In the genomic region with DNA sequence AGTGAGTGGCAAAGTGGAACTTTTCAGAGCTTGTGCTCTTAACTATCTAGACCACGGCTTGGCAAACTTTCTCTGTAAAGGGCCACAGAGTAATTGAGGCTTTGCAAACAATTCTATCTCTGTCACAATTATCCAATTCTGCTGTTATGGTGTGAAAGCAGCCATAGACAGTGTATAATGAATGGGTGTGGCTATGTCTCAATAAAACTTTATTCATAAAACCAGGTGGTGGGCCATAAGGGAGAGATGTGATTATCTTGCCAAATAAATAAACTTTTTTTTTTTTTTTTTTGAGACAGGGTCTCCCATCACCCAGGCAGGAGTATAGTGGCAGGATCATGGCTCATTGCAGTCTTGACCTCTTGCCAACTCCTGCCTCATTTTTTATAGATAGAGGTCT, we compare ENCODE assay signal across 13 cellular contexts.
DNase-seq lines count a peak whose midpoint lies in the region; ATAC-seq, FAIRE-seq and TF ChIP-seq lines count a peak whose summit lies in the region.
"Had no signal": no experiment of that assay in that cellular context is flagged by ENCODE, and none has a peak within 500 bp of the region (broad histone marks: within the 10 kb centered on the region; RNA-seq: fewer than 3 reads in every experiment).

No MANE protein-coding gene starts in this region.

- H3K4me2 ChIP-seq in K562 (ENCODE audit: insufficient read depth, low read length): no peak overlapping the region

- H3K4me3 Mint-ChIP-seq in activated CD4-positive, alpha-beta memory T cell treated with anti-CD3 and anti-CD28 coated beads for 36 hours: no peak overlapping the region
- H3K4me3 Mint-ChIP-seq in activated CD4-positive, alpha-beta memory T cell treated with anti-CD3 and anti-CD28 coated beads, Interleukin-2, amount 10 ng/mL, durations not matched to agents 7 days and 5 days: no peak overlapping the region
- no peak overlapping the region for H3K4me3 Mint-ChIP-seq in CD4-positive, alpha-beta T cell
- no peak overlapping the region for H3K4me3 Mint-ChIP-seq in activated T-helper 1 cell treated with anti-CD3 and anti-CD28 coated beads, Interleukin-12 subunit alpha, Interleukin-12 subunit beta, Interleukin-2, Interleukin-4 antibody, amounts not matched to agents 30 ng/mL and 10 ng/mL and 1 ng/mL, durations not matched to agents 14 hours and 24 hours and 36 hours
- H3K4me3 Mint-ChIP-seq: CD14-positive monocyte had no signal

- H4K20me1 ChIP-seq in K562 (replicated peaks; ENCODE audit: control insufficient read depth, insufficient read depth, low read length): no peaks in the 10 kb centered on the region

- H3K27me3 ChIP-seq in CD4-positive, alpha-beta T cell (ENCODE audit: control insufficient read depth, insufficient read depth, low read length): no peaks in the 10 kb centered on the region
- H3K27me3 ChIP-seq in K562 (ENCODE audit: control insufficient read depth in 2 of 2, insufficient read depth in 2 of 2, low read length in 2 of 2) (no peaks in the 10 kb centered on the region), pancreas (no peaks in the 10 kb centered on the region)

- TF ChIP-seq POLR2A in K562 (conservative IDR thresholded peaks at IDR 0.05): no peak

- no peaks in the 10 kb centered on the region for H3K9me3 Mint-ChIP-seq in activated CD4-positive, alpha-beta memory T cell treated with anti-CD3 and anti-CD28 coated beads for 36 hours
- H3K9me3 Mint-ChIP-seq in activated CD4-positive, alpha-beta memory T cell treated with anti-CD3 and anti-CD28 coated beads, Interleukin-2, amount 10 ng/mL, durations not matched to agents 7 days and 5 days: no peaks in the 10 kb centered on the region
- H3K9me3 Mint-ChIP-seq in CD4-positive, alpha-beta T cell: no peaks in the 10 kb centered on the region
- no peaks in the 10 kb centered on the region for H3K9me3 Mint-ChIP-seq in activated T-helper 1 cell treated with anti-CD3 and anti-CD28 coated beads, Interleukin-12 subunit alpha, Interleukin-12 subunit beta, Interleukin-2, Interleukin-4 antibody, amounts not matched to agents 30 ng/mL and 10 ng/mL and 1 ng/mL, durations not matched to agents 14 hours and 24 hours and 36 hours
- H3K9me3 Mint-ChIP-seq: CD14-positive monocyte had no signal

- no peak for ATAC-seq in CD4-positive, alpha-beta T cell (ENCODE audit: poor library complexity)
- ATAC-seq in K562 (no peak), pancreas (no peak)

- intact Hi-C loops in activated CD4-positive, alpha-beta memory T cell treated with anti-CD3 and anti-CD28 coated beads for 36 hours (cut with micrococcal nuclease): loop anchor here (1.0 to 10.0 kb wide), 7 partner anchors 9 to 552 kb away; a partner anchor contains a TSS
- intact Hi-C loops in CD4-positive, alpha-beta T cell (cut with DNase I, micrococcal nuclease): no loop called here
- intact Hi-C loops in activated T-helper 1 cell treated with anti-CD3 and anti-CD28 coated beads, Interleukin-12 subunit alpha, Interleukin-12 subunit beta, Interleukin-2, Interleukin-4 antibody, amounts not matched to agents 30 ng/mL and 10 ng/mL and 1 ng/mL, durations not matched to agents 14 hours and 24 hours and 36 hours (cut with micrococcal nuclease): loop anchor here (1.0 to 10.0 kb wide), 6 partner anchors 9 to 390 kb away; a partner anchor contains a TSS
- intact Hi-C loops in K562 (cut with micrococcal nuclease): no loop called here
- intact Hi-C loops in pancreas (cut with DNase I): no loop called here

- peaks cover 48% of the 10 kb centered on the region for H3K4me1 Mint-ChIP-seq in activated CD4-positive, alpha-beta memory T cell treated with anti-CD3 and anti-CD28 coated beads for 36 hours (ENCODE audit: low read depth)
- H3K4me1 Mint-ChIP-seq in activated CD4-positive, alpha-beta memory T cell treated with anti-CD3 and anti-CD28 coated beads, Interleukin-2, amount 10 ng/mL, durations not matched to agents 7 days and 5 days: peaks cover 19% of the 10 kb centered on the region
- peaks cover 31% of the 10 kb centered on the region for H3K4me1 Mint-ChIP-seq in CD4-positive, alpha-beta T cell (ENCODE audit: low read depth)
- H3K4me1 Mint-ChIP-seq in activated T-helper 1 cell treated with anti-CD3 and anti-CD28 coated beads, Interleukin-12 subunit alpha, Interleukin-12 subunit beta, Interleukin-2, Interleukin-4 antibody, amounts not matched to agents 30 ng/mL and 10 ng/mL and 1 ng/mL, durations not matched to agents 14 hours and 24 hours and 36 hours (ENCODE audit: low read depth): peaks cover 37% of the 10 kb centered on the region

- no peak for TF ChIP-seq RAD21 in K562 (CRISPR knock-in tag; conservative IDR thresholded peaks at IDR 0.05 in 1 of 2, IDR thresholded peaks at IDR 0.05 in 1 of 2)

- no peak for FAIRE-seq in K562 (lab: Jason Lieb, UNC)
- no peak for FAIRE-seq in pancreas (lab: Jason Lieb, UNC)
- FAIRE-seq: GM19239 had no signal

- POLR2A ChIA-PET in activated CD4-positive, alpha-beta memory T cell treated with anti-CD3 and anti-CD28 coated beads for 36 hours (lab: Charles Lee): interaction anchor here (0.8 kb wide), 1 partner anchor 233 kb away, joined by 5 read pairs; no protein-coding TSS in a partner anchor
- POLR2A ChIA-PET in activated CD4-positive, alpha-beta memory T cell treated with anti-CD3 and anti-CD28 coated beads, Interleukin-2, amount 10 ng/mL, durations not matched to agents 7 days and 5 days (lab: Charles Lee): no interaction called here
- POLR2A ChIA-PET in CD4-positive, alpha-beta T cell (lab: Charles Lee): no interaction called here
- POLR2A ChIA-PET in K562 (lab: Yijun Ruan, JAX): no interaction called here

- TF ChIP-seq CTCF in CD4-positive, alpha-beta T cell (IDR thresholded peaks at IDR 0.05): no peak
- TF ChIP-seq CTCF in K562 (IDR thresholded peaks at IDR 0.05 in 2 of 3, conservative IDR thresholded peaks at IDR 0.05 in 1 of 3; ENCODE audit: insufficient read depth in 2 of 3, low read depth in 1 of 3, low read length in 3 of 3) (no peak), pancreas (IDR thresholded peaks at IDR 0.05) (no peak)

- no peak overlapping the region for H3K27ac ChIP-seq in CD4-positive, alpha-beta T cell (ENCODE audit: low read depth, low read length)
- H3K27ac ChIP-seq in K562 (ENCODE audit: extremely low read depth, low read depth, low read length): no peak overlapping the region
- no peak overlapping the region for H3K27ac ChIP-seq in pancreas

- H3K36me3 ChIP-seq in K562 (ENCODE audit: control insufficient read depth, insufficient read depth, low read length) (peaks cover 26% of the 10 kb centered on the region; the same call in 2 of the 3 replicates), pancreas (peaks cover 0 to 9% (median 8%) of the 10 kb centered on the region in 3 donors)

- TF ChIP-seq EP300 in K562 (IDR thresholded peaks at IDR 0.05; ENCODE audit: low read length): no peak

- H3K9me1 ChIP-seq in K562 (ENCODE audit: control insufficient read depth, insufficient read depth, low read length): no peaks in the 10 kb centered on the region

- H3K9ac ChIP-seq in K562 (ENCODE audit: insufficient read depth in 1 of 2, low read depth in 2 of 2, low read length in 2 of 2): no peak overlapping the region

- no peaks in the 10 kb centered on the region for H3K9me3 ChIP-seq in CD4-positive, alpha-beta T cell (ENCODE audit: control insufficient read depth, low read length)
- H3K9me3 ChIP-seq in K562 (replicated peaks; ENCODE audit: control insufficient read depth, insufficient read depth, low read depth, low read length) (no peaks in the 10 kb centered on the region), pancreas (no peaks in the 10 kb centered on the region)

- CTCF ChIA-PET in activated CD4-positive, alpha-beta memory T cell treated with anti-CD3 and anti-CD28 coated beads for 36 hours (lab: Charles Lee): interaction anchor here (1.3 kb wide), 1 partner anchor 270 kb away, joined by 4 read pairs; no protein-coding TSS in a partner anchor
- CTCF ChIA-PET in activated CD4-positive, alpha-beta memory T cell treated with anti-CD3 and anti-CD28 coated beads, Interleukin-2, amount 10 ng/mL, durations not matched to agents 7 days and 5 days (lab: Charles Lee): no interaction called here
- CTCF ChIA-PET in CD4-positive, alpha-beta T cell (lab: Charles Lee): interaction anchor here (0.7 kb wide), 1 partner anchor 1286 kb away, joined by 3 read pairs; no protein-coding TSS in a partner anchor
- CTCF ChIA-PET in K562 (lab: Yijun Ruan, JAX; ENCODE audit: low intra/inter-chr PET ratio): no interaction called here

- no peak for DNase-seq in activated CD4-positive, alpha-beta memory T cell treated with anti-CD3 and anti-CD28 coated beads for 36 hours
- DNase-seq in activated CD4-positive, alpha-beta memory T cell treated with anti-CD3 and anti-CD28 coated beads, Interleukin-2, amount 10 ng/mL, durations not matched to agents 7 days and 5 days: no peak
- DNase-seq in CD4-positive, alpha-beta T cell: no peak
- no peak for DNase-seq in activated T-helper 1 cell treated with anti-CD3 and anti-CD28 coated beads, Interleukin-12 subunit alpha, Interleukin-12 subunit beta, Interleukin-2, Interleukin-4 antibody, amounts not matched to agents 30 ng/mL and 10 ng/mL and 1 ng/mL, durations not matched to agents 14 hours and 24 hours and 36 hours (ENCODE audit: low spot score)
- DNase-seq in K562 (ENCODE audit: extremely low read depth in 1 of 4, low spot score in 3 of 4) (no peak), pancreas (no peak), HuH-7.5 (ENCODE audit: low spot score) (no peak)
- DNase-seq: Calu3, DMS53, NCI-H187 treated with DMSO at 0.1 percent for 48 hours, NCI-H446 had no signal

- no peaks in the 10 kb centered on the region for H3K79me2 ChIP-seq in K562 (ENCODE audit: control insufficient read depth, insufficient read depth, low read length)

- peaks cover 39% of the 10 kb centered on the region for H3K36me3 Mint-ChIP-seq in activated CD4-positive, alpha-beta memory T cell treated with anti-CD3 and anti-CD28 coated beads for 36 hours
- peaks cover 44% of the 10 kb centered on the region for H3K36me3 Mint-ChIP-seq in activated CD4-positive, alpha-beta memory T cell treated with anti-CD3 and anti-CD28 coated beads, Interleukin-2, amount 10 ng/mL, durations not matched to agents 7 days and 5 days (ENCODE audit: low read depth)
- H3K36me3 Mint-ChIP-seq in CD4-positive, alpha-beta T cell (ENCODE audit: low read depth): peaks cover 81% of the 10 kb centered on the region
- H3K36me3 Mint-ChIP-seq in activated T-helper 1 cell treated with anti-CD3 and anti-CD28 coated beads, Interleukin-12 subunit alpha, Interleukin-12 subunit beta, Interleukin-2, Interleukin-4 antibody, amounts not matched to agents 30 ng/mL and 10 ng/mL and 1 ng/mL, durations not matched to agents 14 hours and 24 hours and 36 hours (ENCODE audit: low read depth): peaks cover 34% of the 10 kb centered on the region

- H3K4me3 ChIP-seq in K562 (no peak overlapping the region), pancreas (no peak overlapping the region)

- BruUV-seq in K562 (replicated peaks; lab: Mats Ljungman, UMichigan): no TSS peak

- peak overlapping the region; percentile 44 for H3K27ac Mint-ChIP-seq in activated CD4-positive, alpha-beta memory T cell treated with anti-CD3 and anti-CD28 coated beads for 36 hours
- no peak overlapping the region for H3K27ac Mint-ChIP-seq in activated CD4-positive, alpha-beta memory T cell treated with anti-CD3 and anti-CD28 coated beads, Interleukin-2, amount 10 ng/mL, durations not matched to agents 7 days and 5 days
- peak overlapping the region; percentile 35 for H3K27ac Mint-ChIP-seq in CD4-positive, alpha-beta T cell
- H3K27ac Mint-ChIP-seq in activated T-helper 1 cell treated with anti-CD3 and anti-CD28 coated beads, Interleukin-12 subunit alpha, Interleukin-12 subunit beta, Interleukin-2, Interleukin-4 antibody, amounts not matched to agents 30 ng/mL and 10 ng/mL and 1 ng/mL, durations not matched to agents 14 hours and 24 hours and 36 hours: peak overlapping the region; percentile 92

- no peak overlapping the region for H2AFZ ChIP-seq in K562 (ENCODE audit: low read depth, low read length)

- H3K4me1 ChIP-seq in K562 (replicated peaks in 1 of 2; ENCODE audit: control insufficient read depth in 2 of 2, insufficient read depth in 2 of 2, low read length in 2 of 2) (no peaks in the 10 kb centered on the region), pancreas (no peaks in the 10 kb centered on the region)

- WGBS in K562 (ENCODE audit: insufficient coverage, low coverage, missing lambda C conversion rate): 100% methylated on average over 1 of the region's 1 CpG
- WGBS in pancreas, 2 donors: 93 to 95% methylated on average over 1 of the region's 1 CpG

- in situ Hi-C loops in K562 (cut with MboI): no loop called here

- no peaks in the 10 kb centered on the region for H3K27me3 Mint-ChIP-seq in activated CD4-positive, alpha-beta memory T cell treated with anti-CD3 and anti-CD28 coated beads for 36 hours
- H3K27me3 Mint-ChIP-seq in activated CD4-positive, alpha-beta memory T cell treated with anti-CD3 and anti-CD28 coated beads, Interleukin-2, amount 10 ng/mL, durations not matched to agents 7 days and 5 days: no peaks in the 10 kb centered on the region
- no peaks in the 10 kb centered on the region for H3K27me3 Mint-ChIP-seq in CD4-positive, alpha-beta T cell
- no peaks in the 10 kb centered on the region for H3K27me3 Mint-ChIP-seq in activated T-helper 1 cell treated with anti-CD3 and anti-CD28 coated beads, Interleukin-12 subunit alpha, Interleukin-12 subunit beta, Interleukin-2, Interleukin-4 antibody, amounts not matched to agents 30 ng/mL and 10 ng/mL and 1 ng/mL, durations not matched to agents 14 hours and 24 hours and 36 hours (ENCODE audit: insufficient read depth)

Comparison
In these comparisons a context has a peak if more than half of its experiments do, and no peak if none do; other contexts are left out.
1. CTCF ChIA-PET loops: an anchor here in activated CD4-positive, alpha-beta memory T cell treated with anti-CD3 and anti-CD28 coated beads for 36 hours (1.3 kb wide) and CD4-positive, alpha-beta T cell (0.7 kb wide); none called in activated CD4-positive, alpha-beta memory T cell treated with anti-CD3 and anti-CD28 coated beads, Interleukin-2, amount 10 ng/mL, durations not matched to agents 7 days and 5 days and K562.
2. intact Hi-C loops: an anchor here in activated CD4-positive, alpha-beta memory T cell treated with anti-CD3 and anti-CD28 coated beads for 36 hours (1.0 to 10.0 kb wide) and activated T-helper 1 cell treated with anti-CD3 and anti-CD28 coated beads, Interleukin-12 subunit alpha, Interleukin-12 subunit beta, Interleukin-2, Interleukin-4 antibody, amounts not matched to agents 30 ng/mL and 10 ng/mL and 1 ng/mL, durations not matched to agents 14 hours and 24 hours and 36 hours (1.0 to 10.0 kb wide); none called in CD4-positive, alpha-beta T cell, K562 and pancreas.